ENCODE assay signal across 9 cellular contexts in the genomic region with DNA sequence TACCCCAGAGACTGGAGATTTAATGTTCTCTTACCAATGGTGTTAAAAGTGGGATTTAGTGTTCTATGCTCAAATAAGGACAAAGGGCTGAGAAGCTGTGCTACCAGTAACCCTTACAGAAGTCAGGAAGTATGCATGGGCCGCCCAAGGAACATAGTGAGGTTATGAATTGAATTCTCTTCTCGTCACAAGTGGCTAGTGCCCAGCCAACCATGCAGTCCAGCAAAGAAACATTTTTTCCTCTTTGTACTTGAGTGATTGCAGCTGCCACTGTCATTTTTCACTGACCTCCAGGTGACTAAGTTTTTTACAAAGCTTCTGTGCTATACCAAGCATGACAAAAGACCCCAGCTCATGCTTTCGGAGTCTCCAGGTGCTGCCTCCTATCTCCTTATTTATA.
DNase-seq lines count a peak whose midpoint lies in the region; ATAC-seq and TF ChIP-seq lines count a peak whose summit lies in the region.
"Had no signal": no experiment of that assay in that cellular context is flagged by ENCODE, and none has a peak within 500 bp of the region (broad histone marks: within the 10 kb centered on the region; RNA-seq: fewer than 3 reads in every experiment).

No MANE protein-coding gene starts in this region.

- DNase-seq in AG20443 (ENCODE audit: low spot score) (peak; percentile 24), astrocyte of the spinal cord (ENCODE audit: low read depth, low spot score) (peak; percentile 47), DMS114 treated with DMSO at 0.1 percent for 48 hours (lab: John Stamatoyannopoulos, UW; ENCODE audit: unreplicated experiment) (no peak), activated gamma-delta T cell treated with Interleukin-2 at 50 U/mL for 16 hours (no peak)
- no peak for DNase-seq in central memory CD4-positive, alpha-beta T cell
- DNase-seq in stimulated activated CD4-positive, alpha-beta T cell treated with anti-CD3 and anti-CD28 coated beads, Interleukin-12 subunit alpha, Interleukin-12 subunit beta, amount 100 ng/mL, for 4 hours = no peak
- DNase-seq: HFFc6 had no signal

- no peak overlapping the region for H3K4me3 ChIP-seq in astrocyte of the spinal cord (ENCODE audit: low read depth, low read length)

- TF ChIP-seq CTCF in astrocyte of the spinal cord (IDR thresholded peaks at IDR 0.05; ENCODE audit: low read depth, low read length) = no peak

- in situ Hi-C loops in astrocyte of the spinal cord (cut with HindIII; ENCODE audit: low sequenced_read_pairs) = no loop called here

- ATAC-seq in GM19351 (IDR thresholded peaks at IDR 0.05; ENCODE audit: unreplicated experiment) (peak; percentile 85), HG03025 (IDR thresholded peaks at IDR 0.05; ENCODE audit: low FRiP score, unreplicated experiment) (peak; percentile 70)

Comparison
In these comparisons a context has a peak if more than half of its experiments do, and no peak if none do; other contexts are left out.
1. DNase-seq: peak in AG20443 (single experiment) and astrocyte of the spinal cord (single experiment); none in central memory CD4-positive, alpha-beta T cell (single experiment), DMS114 treated with DMSO at 0.1 percent for 48 hours (single experiment), activated gamma-delta T cell treated with Interleukin-2 at 50 U/mL for 16 hours (single experiment) and stimulated activated CD4-positive, alpha-beta T cell treated with anti-CD3 and anti-CD28 coated beads, Interleukin-12 subunit alpha, Interleukin-12 subunit beta, amount 100 ng/mL, for 4 hours (single experiment).